Comparison of ENCODE assay signal across 8 cellular contexts in genomic region chr6:131807321-131807643, GRCh38. TPM values are rescaled to one million over a fixed set of nuclear protein-coding genes. Genes with fewer than 3 reads are reported as not detected.
DNase-seq lines count a peak whose midpoint lies in the region; ATAC-seq, FAIRE-seq and TF ChIP-seq lines count a peak whose summit lies in the region.

No MANE protein-coding gene starts in this region.

- no peaks in the 10 kb centered on the region for H3K36me3 ChIP-seq in kidney (ENCODE audit: control insufficient read depth in 1 of 2, insufficient read depth in 2 of 2, low read length in 2 of 2)

- H3K36me3 Mint-ChIP-seq in T-helper 2 cell treated with Interferon-gamma antibody and Interleukin-4, amounts not matched to agents 5 μg/mL and 100 μg/mL, for 36 hours (ENCODE audit: low read depth) = no peaks in the 10 kb centered on the region
- H3K36me3 Mint-ChIP-seq in activated naive CD8-positive, alpha-beta T cell = no peaks in the 10 kb centered on the region

- H3K9me3 Mint-ChIP-seq in T-helper 2 cell treated with Interferon-gamma antibody and Interleukin-4, amounts not matched to agents 5 μg/mL and 100 μg/mL, for 36 hours = no peaks in the 10 kb centered on the region
- H3K9me3 Mint-ChIP-seq in activated naive CD8-positive, alpha-beta T cell (ENCODE audit: low read depth) = no peaks in the 10 kb centered on the region

- H3K4me1 ChIP-seq in kidney (ENCODE audit: control insufficient read depth in 1 of 2, insufficient read depth in 1 of 2, low read depth in 1 of 2, low read length in 2 of 2) = peaks cover 2 to 4% of the 10 kb centered on the region in 2 donors

- H3K27ac ChIP-seq in kidney (ENCODE audit: low read depth in 2 of 2, low read length in 2 of 2) (peak overlapping the region in 1 of 2 donors; percentile 36), substantia nigra (ENCODE audit: low read depth, low read length, poor library complexity, severe bottlenecking) (peak overlapping the region; percentile 56)

- ATAC-seq in omental fat pad (ENCODE audit: low FRiP score) = no peak
- ATAC-seq in HG02870 (IDR thresholded peaks at IDR 0.05; ENCODE audit: unreplicated experiment) = no peak

- H3K4me3 ChIP-seq in kidney (ENCODE audit: low read length in 2 of 2) = peak overlapping the region; percentile 67 to 72

- peaks cover 49% of the 10 kb centered on the region for H3K27me3 Mint-ChIP-seq in T-helper 2 cell treated with Interferon-gamma antibody and Interleukin-4, amounts not matched to agents 5 μg/mL and 100 μg/mL, for 36 hours (ENCODE audit: low read depth)
- H3K27me3 Mint-ChIP-seq in activated naive CD8-positive, alpha-beta T cell = peaks cover 13% of the 10 kb centered on the region

- H3K9ac ChIP-seq in kidney (ENCODE audit: low read length in 2 of 2) = peak overlapping the region in 1 of 2 donors; percentile 60

- H3K9me3 ChIP-seq in kidney (ENCODE audit: control insufficient read depth in 1 of 2, low read length in 2 of 2) = no peaks in the 10 kb centered on the region

- TF ChIP-seq CTCF in kidney (IDR thresholded peaks at IDR 0.05; ENCODE audit: borderline replicate concordance, extremely low read depth, insufficient read depth) (no peak), omental fat pad (IDR thresholded peaks at IDR 0.05) (no peak)

- no peak for DNase-seq in T-helper 2 cell treated with Interferon-gamma antibody and Interleukin-4, amounts not matched to agents 5 μg/mL and 100 μg/mL, for 36 hours (ENCODE audit: low spot score)
- no peak for DNase-seq in T-helper 2 cell
- no peak for DNase-seq in kidney
- DNase-seq in substantia nigra (lab: John Stamatoyannopoulos, UW) = no peak
- DNase-seq in omental fat pad (ENCODE audit: low spot score) = no peak
- DNase-seq in MV-4-11 (lab: John Stamatoyannopoulos, UW) = no peak

- H3K4me1 Mint-ChIP-seq in T-helper 2 cell treated with Interferon-gamma antibody and Interleukin-4, amounts not matched to agents 5 μg/mL and 100 μg/mL, for 36 hours (ENCODE audit: low read depth) = peaks cover 42% of the 10 kb centered on the region
- H3K4me1 Mint-ChIP-seq in activated naive CD8-positive, alpha-beta T cell (ENCODE audit: low read depth) = peaks cover 29% of the 10 kb centered on the region

- H3K27ac Mint-ChIP-seq in T-helper 2 cell treated with Interferon-gamma antibody and Interleukin-4, amounts not matched to agents 5 μg/mL and 100 μg/mL, for 36 hours = peak overlapping the region; percentile 69
- H3K27ac Mint-ChIP-seq in activated naive CD8-positive, alpha-beta T cell = no peak overlapping the region

- intact Hi-C loops in kidney (cut with DNase I) = no loop called here

- peak overlapping the region; percentile 91 for H3K4me3 Mint-ChIP-seq in T-helper 2 cell treated with Interferon-gamma antibody and Interleukin-4, amounts not matched to agents 5 μg/mL and 100 μg/mL, for 36 hours
- H3K4me3 Mint-ChIP-seq in activated naive CD8-positive, alpha-beta T cell = peak overlapping the region; percentile 81

- no peak for FAIRE-seq in kidney (lab: Jason Lieb, UNC)

RNA-seq across cellular contexts. Expression of gene ENPP1, which starts 0.5 kb away (rescaled TPM):
- total RNA-seq in kidney = 6.5 TPM
- polyA plus RNA-seq in kidney (ENCODE audit: insufficient read depth, low read depth, low replicate concordance) = 3.7 TPM
- total RNA-seq in omental fat pad = 10 to 100 TPM; 10.9 to 60.8 (median 19.3) TPM
